18 cellular contexts compared by ENCODE assay signal in the genomic region with DNA sequence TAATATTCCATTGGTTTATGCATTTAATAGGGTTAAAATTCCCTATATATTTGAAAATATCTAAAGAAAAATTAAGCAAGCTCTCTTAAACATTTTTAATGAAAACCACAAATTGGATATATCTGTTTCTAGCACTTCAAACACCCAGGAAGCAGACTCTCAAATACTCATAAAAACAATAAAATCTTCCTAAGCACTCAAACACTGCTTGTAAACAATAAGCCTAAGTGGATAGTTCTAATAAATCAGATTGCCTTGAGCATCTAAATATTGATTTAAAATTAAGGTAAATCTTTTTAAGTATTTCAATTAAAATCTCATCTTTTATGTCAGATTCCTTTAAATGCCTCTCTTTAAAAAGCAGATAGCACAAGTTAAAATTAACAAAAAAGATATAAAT.
"Had no signal": no experiment of that assay in that cellular context is flagged by ENCODE, and none has a peak within 500 bp of the region (broad histone marks: within the 10 kb centered on the region; RNA-seq: fewer than 3 reads in every experiment).

No MANE protein-coding gene starts in this region.

- ATAC-seq: HepG2 had no signal

- DNase-seq: IMR-90, Karpas-422, KG1, MM.1S, NCI-H1092 treated with DMSO at 0.1 percent for 48 hours, NCI-H1417 treated with DMSO at 0.1 percent for 48 hours, NCI-H146, NCI-H1694 treated with DMSO at 0.1 percent for 48 hours, NCI-H1930, NCI-H2081, NCI-H2107, NCI-H2171 treated with DMSO at 0.1 percent for 48 hours, NCI-H2227 treated with DMSO at 0.1 percent for 48 hours, NCI-H526 treated with DMSO at 0.1 percent for 48 hours, Right ventricle myocardium superior, RPMI8226, SIG-M5 had no signal

- FAIRE-seq: HepG2 had no signal
